In genomic region chr4:1752284-1753041, GRCh38 we compare ENCODE assay signal across 9 cellular contexts. TPM values are rescaled to one million over a fixed set of nuclear protein-coding genes. Genes with fewer than 3 reads are reported as not detected.
DNase-seq lines count a peak whose midpoint lies in the region; ATAC-seq and TF ChIP-seq lines count a peak whose summit lies in the region.
"Had no signal": no experiment of that assay in that cellular context is flagged by ENCODE, and none has a peak within 500 bp of the region (broad histone marks: within the 10 kb centered on the region; RNA-seq: fewer than 3 reads in every experiment).

No MANE protein-coding gene starts in this region.

- no peaks in the 10 kb centered on the region for H3K36me3 Mint-ChIP-seq in WTC11

- peaks cover 17 to 41% (median 34%) of the 10 kb centered on the region in 4 donors for H3K4me1 ChIP-seq in upper lobe of left lung

- intact Hi-C loops in left cardiac atrium (cut with DNase I) (no loop called here), cardiac septum (cut with DNase I) (no loop called here)

- no peaks in the 10 kb centered on the region for H3K4me1 Mint-ChIP-seq in WTC11
- H3K4me1 Mint-ChIP-seq: neural crest cell had no signal

- no peaks in the 10 kb centered on the region for H3K36me3 ChIP-seq in upper lobe of left lung

- H3K27ac ChIP-seq in upper lobe of left lung = peak overlapping the region in 3 of 4 donors; percentile 48 to 84 (median 69)

- TF ChIP-seq CTCF in WTC11 (IDR thresholded peaks at IDR 0.05) = no peak
- TF ChIP-seq CTCF in fibroblast of villous mesenchyme (IDR thresholded peaks at IDR 0.05; ENCODE audit: insufficient read depth, low read depth, low read length) = no peak
- TF ChIP-seq CTCF in upper lobe of left lung (IDR thresholded peaks at IDR 0.05) = peak in 2 of 6 experiments; percentile 17 to 31

- TF ChIP-seq EP300 in upper lobe of left lung (IDR thresholded peaks at IDR 0.05) = no peak

- DNase-seq in left cardiac atrium (peak; percentile 51), cardiac septum (ENCODE audit: low spot score) (no peak), WTC11 (ENCODE audit: low spot score) (no peak), fibroblast of villous mesenchyme (ENCODE audit: low read depth) (peak; percentile 22), upper lobe of left lung (peak; percentile 69 to 86)
- no peak for DNase-seq in NK-92 treated with Interleukin-12 subunit alpha and Interleukin-12 subunit beta, amount 100 ng/mL, for 24 hours (lab: John Stamatoyannopoulos, UW)

- peak in 1 of 4 donors; percentile 40 for TF ChIP-seq POLR2A in upper lobe of left lung (IDR thresholded peaks at IDR 0.05)

- H3K9me3 Mint-ChIP-seq in WTC11 = no peaks in the 10 kb centered on the region
- H3K9me3 Mint-ChIP-seq: neural crest cell had no signal

- ATAC-seq in left cardiac atrium (peak in 1 of 2 donors; percentile 45), WTC11 (peak; percentile 25), upper lobe of left lung (ENCODE audit: low FRiP score in 2 of 2) (peak; percentile 12 to 34), GM18511 (IDR thresholded peaks at IDR 0.05; ENCODE audit: unreplicated experiment) (no peak), GM19351 (IDR thresholded peaks at IDR 0.05; ENCODE audit: unreplicated experiment) (no peak)

- WGBS in upper lobe of left lung, 2 donors = 31 to 43% methylated on average over 13 to 23 of the region's 35 CpGs

- H3K27me3 Mint-ChIP-seq in WTC11 (ENCODE audit: low read depth) = peaks cover 2% of the 10 kb centered on the region; the same call in 1 of the 2 replicates

- no peaks in the 10 kb centered on the region for H3K9me3 ChIP-seq in upper lobe of left lung

- H3K27me3 ChIP-seq in upper lobe of left lung = no peaks in the 10 kb centered on the region

- POLR2A ChIA-PET in WTC11 (lab: Charles Lee) = interaction anchor here (0.9 to 1.3 kb wide), 4 partner anchors 10 to 57 kb away, joined by 3 to 4 read pairs (median 3); no protein-coding TSS in a partner anchor

- CTCF ChIA-PET in WTC11 (lab: Charles Lee) = interaction anchor here (0.7 to 2.7 kb wide), 12 partner anchors 13 to 158 kb away, joined by 3 to 30 read pairs (median 6); partner anchors contain the start of gene FGFR3

- no peak overlapping the region for H3K4me3 ChIP-seq in fibroblast of villous mesenchyme (ENCODE audit: low read depth, low read length)
- H3K4me3 ChIP-seq in upper lobe of left lung = peak overlapping the region in 2 of 4 donors; percentile 20 to 21

- no peak overlapping the region for H3K27ac Mint-ChIP-seq in WTC11

- no peak overlapping the region for H3K4me3 Mint-ChIP-seq in WTC11
- H3K4me3 Mint-ChIP-seq: neural crest cell had no signal

TF ChIP-seq in WTC11, 78 proteins besides CTCF, POLR2A, EP300 and RAD21 (continues in another document):
- TF ChIP-seq, protein P1, sequence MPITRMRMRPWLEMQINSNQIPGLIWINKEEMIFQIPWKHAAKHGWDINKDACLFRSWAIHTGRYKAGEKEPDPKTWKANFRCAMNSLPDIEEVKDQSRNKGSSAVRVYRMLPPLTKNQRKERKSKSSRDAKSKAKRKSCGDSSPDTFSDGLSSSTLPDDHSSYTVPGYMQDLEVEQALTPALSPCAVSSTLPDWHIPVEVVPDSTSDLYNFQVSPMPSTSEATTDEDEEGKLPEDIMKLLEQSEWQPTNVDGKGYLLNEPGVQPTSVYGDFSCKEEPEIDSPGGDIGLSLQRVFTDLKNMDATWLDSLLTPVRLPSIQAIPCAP (CRISPR knock-in tag; IDR thresholded peaks at IDR 0.05) = no peak
- TF ChIP-seq RORB (CRISPR knock-in tag; IDR thresholded peaks at IDR 0.05) (no peak), ZNF396 (CRISPR knock-in tag; IDR thresholded peaks at IDR 0.05; ENCODE audit: borderline replicate concordance) (no peak), ARID4B (CRISPR knock-in tag; IDR thresholded peaks at IDR 0.05; ENCODE audit: borderline replicate concordance) (no peak), NFYB (CRISPR knock-in tag; conservative IDR thresholded peaks at IDR 0.05; ENCODE audit: low read depth) (no peak), TEAD4 (CRISPR knock-in tag; IDR thresholded peaks at IDR 0.05) (no peak), SP1 (CRISPR knock-in tag; conservative IDR thresholded peaks at IDR 0.05) (no peak), ZNF219 (CRISPR knock-in tag; IDR thresholded peaks at IDR 0.05; ENCODE audit: borderline replicate concordance) (no peak), HMGA2 (CRISPR knock-in tag; IDR thresholded peaks at IDR 0.05) (no peak), FOXP4 (CRISPR knock-in tag; IDR thresholded peaks at IDR 0.05) (no peak), SMAD3 (CRISPR knock-in tag; IDR thresholded peaks at IDR 0.05; ENCODE audit: borderline replicate concordance) (no peak), ZNF263 (CRISPR knock-in tag; IDR thresholded peaks at IDR 0.05; ENCODE audit: low read depth) (no peak), CDX4 (CRISPR knock-in tag; IDR thresholded peaks at IDR 0.05; ENCODE audit: borderline replicate concordance) (no peak)
- TF ChIP-seq, protein P2, sequence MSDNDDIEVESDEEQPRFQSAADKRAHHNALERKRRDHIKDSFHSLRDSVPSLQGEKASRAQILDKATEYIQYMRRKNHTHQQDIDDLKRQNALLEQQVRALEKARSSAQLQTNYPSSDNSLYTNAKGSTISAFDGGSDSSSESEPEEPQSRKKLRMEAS (CRISPR knock-in tag; IDR thresholded peaks at IDR 0.05) = no peak

RNA-seq across cellular contexts. Expression of gene TACC3, which starts 31.1 kb away (rescaled TPM):
- total RNA-seq in left cardiac atrium = 1 to 10 TPM; 6.3 to 9.2 TPM
- 4.1 TPM for total RNA-seq in cardiac septum
- 161 to 207 TPM (median 165 TPM) in 3 replicates for total RNA-seq in WTC11 (2021)
- 9.0 and 16.0 TPM in 2 replicates for total RNA-seq in fibroblast of villous mesenchyme
- total RNA-seq in upper lobe of left lung = 10 to 100 TPM in 5 of 6 donors, 1 to 10 TPM in 1; 8.9 to 47.4 (median 21.9) TPM

RNA-seq across cellular contexts. Expression of gene TMEM129, which starts 31.3 kb away (rescaled TPM):
- total RNA-seq in left cardiac atrium = 10 to 100 TPM; 34.0 to 48.4 TPM
- 38.1 TPM for total RNA-seq in cardiac septum
- 44.2 to 54.9 TPM (median 48.7 TPM) in 3 replicates for total RNA-seq in WTC11 (2021)
- 31.1 and 34.5 TPM in 2 replicates for total RNA-seq in fibroblast of villous mesenchyme
- 10 to 100 TPM; 38.9 to 99.1 (median 49.6) TPM for total RNA-seq in upper lobe of left lung

RNA-seq across cellular contexts. Expression of gene SLBP, which starts 40.3 kb away (rescaled TPM):
- total RNA-seq in left cardiac atrium (10 to 100 TPM; 15.8 to 18.2 TPM), cardiac septum (12.1 TPM), WTC11 (2021) (36.4 to 40.2 TPM (median 36.9 TPM) in 3 replicates), fibroblast of villous mesenchyme (63.0 and 69.6 TPM in 2 replicates), upper lobe of left lung (10 to 100 TPM; 33.0 to 51.1 (median 38.0) TPM)

RNA-seq across cellular contexts. Expression of gene FGFR3, which starts 40.6 kb away (rescaled TPM):
- total RNA-seq in left cardiac atrium = 1 to 10 TPM; 1.6 to 5.4 TPM
- total RNA-seq in cardiac septum = 4.7 TPM
- 18.2 to 19.9 TPM (median 19.7 TPM) in 3 replicates for total RNA-seq in WTC11 (2021)
- 0.32 and 0.86 TPM in 2 replicates for total RNA-seq in fibroblast of villous mesenchyme
- total RNA-seq in upper lobe of left lung = 10 to 100 TPM; 18.5 to 92.2 (median 24.4) TPM

Comparison
In these comparisons a context has a peak if more than half of its experiments do, and no peak if none do; other contexts are left out.
1. DNase-seq: peak in left cardiac atrium (single experiment), fibroblast of villous mesenchyme (single experiment) and upper lobe of left lung (2 of 2); none in cardiac septum (single experiment), WTC11 (single experiment) and NK-92 treated with Interleukin-12 subunit alpha and Interleukin-12 subunit beta, amount 100 ng/mL, for 24 hours (single experiment).
2. ATAC-seq: peak in WTC11 (single experiment) and upper lobe of left lung (2 of 2); none in GM18511 (single experiment) and GM19351 (single experiment).